ENCODE assay signal across 8 cellular contexts in genomic region chr6:83221886-83222479, GRCh38. TPM values are rescaled to one million over a fixed set of nuclear protein-coding genes. Genes with fewer than 3 reads are reported as not detected.
DNase-seq lines count a peak whose midpoint lies in the region; ATAC-seq and TF ChIP-seq lines count a peak whose summit lies in the region.

No MANE protein-coding gene starts in this region.

- H3K36me3 Mint-ChIP-seq in CD8-positive, alpha-beta T cell = no peaks in the 10 kb centered on the region
- no peaks in the 10 kb centered on the region for H3K36me3 Mint-ChIP-seq in mesothelial cell of epicardium

- peak; percentile 62 for TF ChIP-seq CTCF in CD8-positive, alpha-beta T cell (IDR thresholded peaks at IDR 0.05)
- TF ChIP-seq CTCF in cardiac fibroblast (IDR thresholded peaks at IDR 0.05; ENCODE audit: low read depth, low read length) (peak; percentile 35), mesothelial cell of epicardium (IDR thresholded peaks at IDR 0.05; ENCODE audit: unreplicated experiment) (peak; percentile 60)

- no peak for ATAC-seq in CD8-positive, alpha-beta T cell
- peak; percentile 69 for ATAC-seq in GM21526 (IDR thresholded peaks at IDR 0.05; ENCODE audit: low FRiP score, unreplicated experiment)
- ATAC-seq in HG03565 (IDR thresholded peaks at IDR 0.05; ENCODE audit: unreplicated experiment) = no peak
- no peak for ATAC-seq in GM19395 (IDR thresholded peaks at IDR 0.05; ENCODE audit: unreplicated experiment)

- no peak overlapping the region for H3K4me3 ChIP-seq in CD8-positive, alpha-beta T cell (ENCODE audit: low read depth, low read length)
- no peak overlapping the region for H3K4me3 ChIP-seq in cardiac fibroblast (replicated peaks in 1 of 2; ENCODE audit: low read depth in 2 of 2, low read length in 2 of 2)

- POLR2A ChIA-PET in CD8-positive, alpha-beta T cell (lab: Charles Lee) = no interaction called here

- H3K27ac ChIP-seq in CD8-positive, alpha-beta T cell (ENCODE audit: low read depth, low read length) = no peak overlapping the region

- no peak overlapping the region for H3K4me3 Mint-ChIP-seq in CD8-positive, alpha-beta T cell
- no peak overlapping the region for H3K4me3 Mint-ChIP-seq in mesothelial cell of epicardium

- no peaks in the 10 kb centered on the region for H3K9me3 ChIP-seq in CD8-positive, alpha-beta T cell (ENCODE audit: low read length)

- H3K27me3 Mint-ChIP-seq in CD8-positive, alpha-beta T cell (ENCODE audit: low read depth) = no peaks in the 10 kb centered on the region
- no peaks in the 10 kb centered on the region for H3K27me3 Mint-ChIP-seq in mesothelial cell of epicardium (ENCODE audit: low read depth)

- no peaks in the 10 kb centered on the region for H3K27me3 ChIP-seq in CD8-positive, alpha-beta T cell (ENCODE audit: insufficient read depth, low read length)

- H3K27ac Mint-ChIP-seq in CD8-positive, alpha-beta T cell = no peak overlapping the region
- peak overlapping the region; percentile 78 for H3K27ac Mint-ChIP-seq in mesothelial cell of epicardium

- no peaks in the 10 kb centered on the region for H3K9me3 Mint-ChIP-seq in CD8-positive, alpha-beta T cell
- no peaks in the 10 kb centered on the region for H3K9me3 Mint-ChIP-seq in mesothelial cell of epicardium

- H3K4me1 ChIP-seq in CD8-positive, alpha-beta T cell (ENCODE audit: insufficient read depth, low read length) = no peaks in the 10 kb centered on the region

- CTCF ChIA-PET in CD8-positive, alpha-beta T cell (lab: Charles Lee) = interaction anchor here (0.6 to 3.2 kb wide), 18 partner anchors 8 to 1006 kb away, joined by 3 to 40 read pairs (median 4); partner anchors contain the start of genes CEP162, DOP1A, PRSS35 and UBE3D

- no peak for DNase-seq in CD8-positive, alpha-beta T cell
- DNase-seq in NCI-H2171 treated with DMSO at 0.1 percent for 48 hours (lab: John Stamatoyannopoulos, UW) (peak; percentile 71), cardiac fibroblast (ENCODE audit: low read depth in 2 of 2) (peak; percentile 71 to 72), mesothelial cell of epicardium (ENCODE audit: low spot score in 2 of 2, unreplicated experiment in 2 of 2) (no peak), GOT3 (lab: John Stamatoyannopoulos, UW) (no peak)

- intact Hi-C loops in CD8-positive, alpha-beta T cell (cut with DNase I, micrococcal nuclease) = loop anchor here (1.0 to 10.0 kb wide), 4 partner anchors 293 to 1003 kb away; partner anchors contain the start of gene CEP162 (in 1 of the 2)

- H3K4me1 Mint-ChIP-seq in CD8-positive, alpha-beta T cell (ENCODE audit: low read depth) = no peaks in the 10 kb centered on the region
- peaks cover 14% of the 10 kb centered on the region for H3K4me1 Mint-ChIP-seq in mesothelial cell of epicardium

- no peaks in the 10 kb centered on the region for H3K36me3 ChIP-seq in CD8-positive, alpha-beta T cell (ENCODE audit: insufficient read depth, low read length)

RNA-seq across cellular contexts. Expression of gene RWDD2A, which starts 28.8 kb away (rescaled TPM):
- 1 to 10 TPM; 2.1 to 2.2 TPM for total RNA-seq in CD8-positive, alpha-beta T cell
- 6.4 to 6.7 TPM (median 6.4 TPM) in 3 replicates for total RNA-seq in mesothelial cell of epicardium

RNA-seq across cellular contexts. Expression of gene PGM3, which starts 28.9 kb away (rescaled TPM):
- total RNA-seq in CD8-positive, alpha-beta T cell = 10 to 100 TPM; 25.8 to 26.4 TPM
- total RNA-seq in mesothelial cell of epicardium = 67.0 to 68.1 TPM (median 67.7 TPM) in 3 replicates

Comparison
In these comparisons a context has a peak if more than half of its experiments do, and no peak if none do; other contexts are left out.
1. DNase-seq: peak in NCI-H2171 treated with DMSO at 0.1 percent for 48 hours (single experiment) and cardiac fibroblast (2 of 2); none in CD8-positive, alpha-beta T cell (0 of 7), mesothelial cell of epicardium (0 of 2) and GOT3 (single experiment).
2. Peak in every context shown above with its lines, with median percentiles within 50 percentile points of each other: CTCF ChIP-seq.